ENCODE assay signal across 17 cellular contexts in genomic region chr6:7264686-7265384, GRCh38. TPM values are rescaled to one million over a fixed set of nuclear protein-coding genes. Genes with fewer than 3 reads are reported as not detected.
DNase-seq lines count a peak whose midpoint lies in the region; ATAC-seq and TF ChIP-seq lines count a peak whose summit lies in the region.
"Had no signal": no experiment of that assay in that cellular context is flagged by ENCODE, and none has a peak within 500 bp of the region (broad histone marks: within the 10 kb centered on the region; RNA-seq: fewer than 3 reads in every experiment).

No MANE protein-coding gene starts in this region.

- no peak overlapping the region for H2BK5ac ChIP-seq in neuronal stem cell (ENCODE audit: low read length)

- H3K4ac ChIP-seq in neuronal stem cell (ENCODE audit: low read length), result no peak overlapping the region

- H4K8ac ChIP-seq in neuronal stem cell (ENCODE audit: low read depth, low read length), result no peak overlapping the region

- no peak overlapping the region for H3K14ac ChIP-seq in neuronal stem cell (ENCODE audit: low read length)

- TF ChIP-seq CTCF in right atrium auricular region (IDR thresholded peaks at IDR 0.05) (no peak), WERI-Rb-1 (IDR thresholded peaks at IDR 0.05; ENCODE audit: low read depth, low read length) (no peak), tibial artery (IDR thresholded peaks at IDR 0.05) (no peak)

- H3K18ac ChIP-seq in neuronal stem cell (ENCODE audit: low read length), result no peak overlapping the region

- no peak overlapping the region for H2BK15ac ChIP-seq in neuronal stem cell (ENCODE audit: low read length)

- H3K9me3 ChIP-seq in right atrium auricular region (no peaks in the 10 kb centered on the region), WERI-Rb-1 (ENCODE audit: severe bottlenecking) (peaks cover 5% of the 10 kb centered on the region), neuronal stem cell (replicated peaks in 1 of 2; ENCODE audit: control insufficient read depth in 2 of 2, insufficient read depth in 1 of 2, low read depth in 1 of 2, low read length in 2 of 2) (peaks cover 0 to 4% of the 10 kb centered on the region in 2 donors), tibial artery (no peaks in the 10 kb centered on the region)
- H3K9me3 ChIP-seq: HAP-1 had no signal

- no peak overlapping the region for H3K27ac ChIP-seq in right atrium auricular region
- no peak overlapping the region for H3K27ac ChIP-seq in WERI-Rb-1
- no peak overlapping the region for H3K27ac ChIP-seq in neuronal stem cell (replicated peaks; ENCODE audit: low read length)
- no peak overlapping the region for H3K27ac ChIP-seq in tibial artery

- no peaks in the 10 kb centered on the region for H3K27me3 ChIP-seq in right atrium auricular region
- H3K27me3 ChIP-seq in WERI-Rb-1 (ENCODE audit: insufficient read depth, low read depth, severe bottlenecking), result no peaks in the 10 kb centered on the region
- no peaks in the 10 kb centered on the region for H3K27me3 ChIP-seq in neuronal stem cell (ENCODE audit: control insufficient read depth in 3 of 3, insufficient read depth in 3 of 3, low read depth in 1 of 3, low read length in 3 of 3)
- no peaks in the 10 kb centered on the region for H3K27me3 ChIP-seq in tibial artery

- no peaks in the 10 kb centered on the region for H3K79me1 ChIP-seq in neuronal stem cell (ENCODE audit: low read depth, low read length)

- H3K36me3 ChIP-seq in right atrium auricular region (no peaks in the 10 kb centered on the region), WERI-Rb-1 (peaks cover 6% of the 10 kb centered on the region; the same call in 1 of the 2 replicates), neuronal stem cell (replicated peaks in 1 of 2; ENCODE audit: control insufficient read depth in 2 of 2, insufficient read depth in 2 of 2, low read length in 2 of 2) (no peaks in the 10 kb centered on the region), tibial artery (no peaks in the 10 kb centered on the region)
- H3K36me3 ChIP-seq: HAP-1 had no signal

- H4K91ac ChIP-seq in neuronal stem cell (ENCODE audit: low read depth, low read length, poor library complexity), result no peak overlapping the region

- ATAC-seq in Right ventricle myocardium superior (ENCODE audit: poor library complexity) (no peak), GM21360 (IDR thresholded peaks at IDR 0.05; ENCODE audit: unreplicated experiment) (no peak)

- H3K4me1 ChIP-seq in right atrium auricular region (peaks cover 0 to 14% of the 10 kb centered on the region in 2 donors), neuronal stem cell (ENCODE audit: control insufficient read depth in 2 of 2, insufficient read depth in 1 of 2, low read depth in 1 of 2, low read length in 2 of 2) (peaks cover 6 to 12% of the 10 kb centered on the region in 2 donors), tibial artery (peaks cover 0 to 15% (median 7%) of the 10 kb centered on the region in 4 donors)

- peak overlapping the region; percentile 37 for H3K23ac ChIP-seq in neuronal stem cell (ENCODE audit: low read depth, low read length, poor library complexity)

- H2AFZ ChIP-seq in neuronal stem cell (ENCODE audit: low read length), result no peak overlapping the region

- no peak overlapping the region for H3K4me3 ChIP-seq in right atrium auricular region
- H3K4me3 ChIP-seq in WERI-Rb-1 (ENCODE audit: low read depth, low read length), result no peak overlapping the region
- no peak overlapping the region for H3K4me3 ChIP-seq in neuronal stem cell (ENCODE audit: low read length in 2 of 2)
- H3K4me3 ChIP-seq in tibial artery, result no peak overlapping the region
- H3K4me3 ChIP-seq: HAP-1 had no signal

- no peak overlapping the region for H2BK12ac ChIP-seq in neuronal stem cell (ENCODE audit: low read length)

- WGBS in neuronal stem cell (ENCODE audit: extremely low coverage in 2 of 2, insufficient read length in 2 of 2, insufficient replicate concordance in 1 of 2), 2 donors, result no CpG with 5 or more reads among the region's 17 CpGs

- intact Hi-C loops in Right ventricle myocardium superior (cut with DNase I) (no loop called here), tibial artery (cut with DNase I; ENCODE audit: low total_unique reads) (no loop called here), posterior cingulate gyrus (cut with DNase I) (no loop called here)

- DNase-seq in Right ventricle myocardium superior (peak; percentile 29), right atrium auricular region (ENCODE audit: low spot score) (no peak), WERI-Rb-1 (peak; percentile 13), neuronal stem cell (ENCODE audit: low spot score) (no peak), tibial artery (peak; percentile 6 to 42), posterior cingulate gyrus (no peak), NCI-H345 treated with DMSO at 0.1 percent for 48 hours (lab: John Stamatoyannopoulos, UW; ENCODE audit: unreplicated experiment) (no peak)
- DNase-seq: C1 segment of cervical spinal cord, EL, IMR-90, Kasumi-1, NCI-H1105, NCI-H1694, NCI-H2107, NCI-H2227 treated with DMSO at 0.1 percent for 48 hours had no signal

- H3K9ac ChIP-seq in neuronal stem cell (ENCODE audit: low read depth, low read length, poor library complexity), result no peak overlapping the region

- no peak overlapping the region for H3K4me2 ChIP-seq in neuronal stem cell (ENCODE audit: insufficient read depth, low read length, poor library complexity, severe bottlenecking)

- H2BK120ac ChIP-seq in neuronal stem cell (ENCODE audit: low read depth, low read length), result no peak overlapping the region

- no peak overlapping the region for H2AK5ac ChIP-seq in neuronal stem cell (ENCODE audit: low read depth, low read length)

RNA-seq across cellular contexts. Expression of gene SSR1, which starts 48.2 kb away (rescaled TPM):
- total RNA-seq in Right ventricle myocardium superior (47.5 TPM), right atrium auricular region (10 to 100 TPM; 30.2 to 41.7 TPM)
- 40.1 TPM for polyA plus RNA-seq in neuronal stem cell (2013, experiment 1 of 2)
- 38.6 TPM for polyA plus RNA-seq in neuronal stem cell (2013, experiment 2 of 2)

Comparison
In these comparisons a context has a peak if more than half of its experiments do, and no peak if none do; other contexts are left out.
1. DNase-seq: peak in Right ventricle myocardium superior (single experiment), WERI-Rb-1 (single experiment) and tibial artery (2 of 2); none in right atrium auricular region (single experiment), neuronal stem cell (single experiment), posterior cingulate gyrus (0 of 10) and NCI-H345 treated with DMSO at 0.1 percent for 48 hours (single experiment).